ENCODE assay signal across 14 cellular contexts in genomic region chr19:3396881-3397265, GRCh38. TPM values are rescaled to one million over a fixed set of nuclear protein-coding genes. Genes with fewer than 3 reads are reported as not detected.
DNase-seq lines count a peak whose midpoint lies in the region; ATAC-seq and TF ChIP-seq lines count a peak whose summit lies in the region.
"Had no signal": no experiment of that assay in that cellular context is flagged by ENCODE, and none has a peak within 500 bp of the region (broad histone marks: within the 10 kb centered on the region; RNA-seq: fewer than 3 reads in every experiment).

No MANE protein-coding gene starts in this region.

- 76% methylated on average over 8 of the region's 8 CpGs for WGBS in right cardiac atrium

- no peaks in the 10 kb centered on the region for H3K27me3 Mint-ChIP-seq in stimulated activated memory B cell treated with anti-CD40 and anti-IgM and Interleukin-4, amounts not matched to agents 10 μg/mL and 1 μg/mL and 100 μg/mL, for 72 hours

- no peak for ATAC-seq in right cardiac atrium
- ATAC-seq in left ventricle myocardium superior = no peak
- ATAC-seq in stimulated activated memory B cell treated with anti-CD40 and anti-IgM and Interleukin-4, amounts not matched to agents 10 μg/mL and 1 μg/mL and 100 μg/mL, for 72 hours = no peak
- ATAC-seq in HG03095 (IDR thresholded peaks at IDR 0.05; ENCODE audit: unreplicated experiment) = no peak

- H3K36me3 Mint-ChIP-seq in stimulated activated memory B cell treated with anti-CD40 and anti-IgM and Interleukin-4, amounts not matched to agents 10 μg/mL and 1 μg/mL and 100 μg/mL, for 72 hours = peaks cover 5% of the 10 kb centered on the region
- H3K36me3 Mint-ChIP-seq: mesothelial cell of epicardium had no signal

- H3K9me3 Mint-ChIP-seq in stimulated activated memory B cell treated with anti-CD40 and anti-IgM and Interleukin-4, amounts not matched to agents 10 μg/mL and 1 μg/mL and 100 μg/mL, for 72 hours = no peaks in the 10 kb centered on the region
- H3K9me3 Mint-ChIP-seq: mesothelial cell of epicardium had no signal

- H3K4me3 Mint-ChIP-seq in stimulated activated memory B cell treated with anti-CD40 and anti-IgM and Interleukin-4, amounts not matched to agents 10 μg/mL and 1 μg/mL and 100 μg/mL, for 72 hours = no peak overlapping the region
- H3K4me3 Mint-ChIP-seq: mesothelial cell of epicardium had no signal

- no peak for TF ChIP-seq POLR2A in vagina (IDR thresholded peaks at IDR 0.05)

- H3K27ac Mint-ChIP-seq in stimulated activated memory B cell treated with anti-CD40 and anti-IgM and Interleukin-4, amounts not matched to agents 10 μg/mL and 1 μg/mL and 100 μg/mL, for 72 hours = no peak overlapping the region
- H3K27ac Mint-ChIP-seq: mesothelial cell of epicardium had no signal

- H3K9me3 ChIP-seq in right cardiac atrium (ENCODE audit: control insufficient read depth, low read length) = no peaks in the 10 kb centered on the region
- no peaks in the 10 kb centered on the region for H3K9me3 ChIP-seq in vagina
- H3K9me3 ChIP-seq: HAP-1 had no signal

- H3K27ac ChIP-seq in right cardiac atrium (ENCODE audit: low read length) (peak overlapping the region; percentile 78), layer of hippocampus (ENCODE audit: low read depth, low read length) (peak overlapping the region; percentile 97), rectal smooth muscle tissue (ENCODE audit: low read depth, low read length) (peak overlapping the region; percentile 99), vagina (peak overlapping the region; percentile 100)

- H3K4me1 Mint-ChIP-seq in stimulated activated memory B cell treated with anti-CD40 and anti-IgM and Interleukin-4, amounts not matched to agents 10 μg/mL and 1 μg/mL and 100 μg/mL, for 72 hours = no peaks in the 10 kb centered on the region
- H3K4me1 Mint-ChIP-seq: mesothelial cell of epicardium had no signal

- H3K4me1 ChIP-seq in right cardiac atrium (ENCODE audit: control insufficient read depth, insufficient read depth, low read length) (peaks cover 21% of the 10 kb centered on the region), rectal smooth muscle tissue (ENCODE audit: control insufficient read depth, insufficient read depth, low read length) (peaks cover 23% of the 10 kb centered on the region), vagina (peaks cover 69% of the 10 kb centered on the region)
- H3K4me1 ChIP-seq: HAP-1 had no signal

- no peaks in the 10 kb centered on the region for H3K27me3 ChIP-seq in right cardiac atrium (ENCODE audit: control insufficient read depth, insufficient read depth)
- no peaks in the 10 kb centered on the region for H3K27me3 ChIP-seq in layer of hippocampus (ENCODE audit: control insufficient read depth, insufficient read depth, low read length)
- no peaks in the 10 kb centered on the region for H3K27me3 ChIP-seq in rectal smooth muscle tissue (ENCODE audit: control insufficient read depth, insufficient read depth, low read length)
- H3K27me3 ChIP-seq in vagina = no peaks in the 10 kb centered on the region

- H3K36me3 ChIP-seq in rectal smooth muscle tissue (ENCODE audit: control insufficient read depth, insufficient read depth, low read length) (no peaks in the 10 kb centered on the region), vagina (no peaks in the 10 kb centered on the region)

- no peak overlapping the region for H3K4me3 ChIP-seq in right cardiac atrium (ENCODE audit: low read length)
- no peak overlapping the region for H3K4me3 ChIP-seq in rectal smooth muscle tissue (ENCODE audit: low read length)
- no peak overlapping the region for H3K4me3 ChIP-seq in vagina
- H3K4me3 ChIP-seq: HAP-1 had no signal

- intact Hi-C loops in right cardiac atrium (cut with DNase I) = no loop called here
- intact Hi-C loops in left ventricle myocardium superior (cut with micrococcal nuclease) = no loop called here
- intact Hi-C loops in vagina (cut with DNase I) = no loop called here

- no peak for TF ChIP-seq CTCF in vagina (IDR thresholded peaks at IDR 0.05)

- H3K9ac ChIP-seq in rectal smooth muscle tissue (ENCODE audit: low read length) = no peak overlapping the region

- DNase-seq in right cardiac atrium (no peak), left ventricle myocardium superior (no peak), vagina (ENCODE audit: extremely low spot score in 2 of 2) (no peak), T1000 (lab: John Stamatoyannopoulos, UW) (no peak)
- DNase-seq: activated naive CD4-positive, alpha-beta T cell treated with Interleukin-2 at 50 U/mL for 16 hours; NCI-H2029 treated with DMSO at 0.1 percent for 48 hours; NCI-H774; SIG-M5 had no signal

RNA-seq across cellular contexts. Expression of gene NFIC, which starts 30.5 kb away (rescaled TPM):
- 100 to 1,000 TPM; 175 to 223 (median 188) TPM for total RNA-seq in right cardiac atrium
- 186 TPM for polyA plus RNA-seq in right cardiac atrium
- 178 TPM for total RNA-seq in left ventricle myocardium superior
- total RNA-seq in vagina = 142 TPM
